In the genomic region with DNA sequence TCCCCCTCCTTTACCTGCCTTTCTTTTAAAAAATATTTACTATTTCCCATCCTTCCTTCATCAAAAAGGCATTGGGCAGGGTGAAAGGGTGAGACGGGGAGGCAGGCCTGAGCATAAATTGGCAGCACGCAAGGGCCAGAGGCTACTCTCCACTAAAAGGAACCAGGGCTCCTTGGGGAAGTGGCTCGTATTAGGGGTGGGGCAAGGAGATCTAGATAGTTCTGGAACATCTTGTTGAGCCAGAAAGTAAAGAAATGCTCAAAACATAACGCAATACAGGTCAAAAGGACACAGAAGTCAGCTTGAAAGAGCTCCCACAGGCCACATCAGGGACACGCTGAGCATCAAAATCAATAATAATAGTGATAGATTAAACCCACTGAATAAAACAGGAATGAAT, we compare ENCODE assay signal across 26 cellular contexts.
A peak's percentile ranks its signal among the peaks of the same experiment; 100 is the strongest.
DNase-seq lines count a peak whose midpoint lies in the region; ATAC-seq and TF ChIP-seq lines count a peak whose summit lies in the region.
"Had no signal": no experiment of that assay in that cellular context is flagged by ENCODE, and none has a peak within 500 bp of the region (broad histone marks: within the 10 kb centered on the region; RNA-seq: fewer than 3 reads in every experiment).

No MANE protein-coding gene starts in this region.

- H3K4me3 ChIP-seq in dorsolateral prefrontal cortex (no peak overlapping the region), right lobe of liver (no peak overlapping the region), osteoblast (ENCODE audit: insufficient read depth, low read length) (no peak overlapping the region)
- H3K4me3 ChIP-seq: A549, K562, MG63, PC-9 had no signal

- no peak for TF ChIP-seq POLR2A in right lobe of liver (IDR thresholded peaks at IDR 0.05)

- peak; percentile 11 for DNase-seq in CD1c-positive myeloid dendritic cell (ENCODE audit: extremely low spot score)
- no peak for DNase-seq in dorsolateral prefrontal cortex
- no peak for DNase-seq in right lobe of liver
- no peak for DNase-seq in substantia nigra (lab: John Stamatoyannopoulos, UW)
- DNase-seq in osteoblast (ENCODE audit: insufficient read length, low spot score, missing footprints) = no peak
- no peak for DNase-seq in RPMI8226
- no peak for DNase-seq in 8988T
- DNase-seq: BE2C; CD4-positive, alpha-beta T cell; COR-L47; DMS79; H7; MG63; NCI-H1048; NCI-H1417 treated with DMSO at 0.1 percent for 48 hours; NCI-H187 treated with DMSO at 0.1 percent for 48 hours; NCI-H2107; NCI-H2227 treated with DMSO at 0.1 percent for 48 hours; NCI-H510A treated with DMSO at 0.1 percent for 48 hours; NCI-H748 treated with DMSO at 0.1 percent for 48 hours; PC-9; SIG-M5 had no signal

- H3K79me2 ChIP-seq in osteoblast (ENCODE audit: insufficient read depth, low read length) = no peaks in the 10 kb centered on the region

- no peak overlapping the region for H2AFZ ChIP-seq in osteoblast (ENCODE audit: low read length)
- H2AFZ ChIP-seq: PC-9 had no signal

- H3K36me3 ChIP-seq in right lobe of liver (no peaks in the 10 kb centered on the region), osteoblast (ENCODE audit: insufficient read depth, low read length) (no peaks in the 10 kb centered on the region)
- H3K36me3 ChIP-seq: BE2C, MG63 had no signal

- no peaks in the 10 kb centered on the region for H4K20me1 ChIP-seq in osteoblast (ENCODE audit: insufficient read depth, low read length)

- no peak overlapping the region for H3K4me2 ChIP-seq in osteoblast (ENCODE audit: insufficient read depth, low read length)
- H3K4me2 ChIP-seq: A549, PC-9 had no signal

- H3K4me1 ChIP-seq in right lobe of liver (no peaks in the 10 kb centered on the region), osteoblast (ENCODE audit: insufficient read depth, low read length) (no peaks in the 10 kb centered on the region)
- H3K4me1 ChIP-seq: BE2C had no signal

- intact Hi-C loops in dorsolateral prefrontal cortex (cut with DNase I) = no loop called here
- intact Hi-C loops in right lobe of liver (cut with DNase I) = no loop called here

- TF ChIP-seq CTCF in dorsolateral prefrontal cortex (IDR thresholded peaks at IDR 0.05 in 54 of 56, conservative IDR thresholded peaks at IDR 0.05 in 2 of 56; ENCODE audit: low read depth in 1 of 56, partially characterized antibody in 56 of 56) = no peak
- TF ChIP-seq CTCF in right lobe of liver (IDR thresholded peaks at IDR 0.05) = no peak
- TF ChIP-seq CTCF in osteoblast (IDR thresholded peaks at IDR 0.05; ENCODE audit: extremely low read depth, low read depth, low read length) = no peak

- WGBS in right lobe of liver (ENCODE audit: insufficient coverage, low coverage, low lambda C conversion rate, missing lambda C conversion rate) = 50% methylated on average over 5 of the region's 5 CpGs

- H3K27me3 ChIP-seq in dorsolateral prefrontal cortex = no peaks in the 10 kb centered on the region
- no peaks in the 10 kb centered on the region for H3K27me3 ChIP-seq in right lobe of liver
- no peaks in the 10 kb centered on the region for H3K27me3 ChIP-seq in osteoblast (ENCODE audit: insufficient read depth, low read length)
- H3K27me3 ChIP-seq: BE2C, MG63 had no signal

- H3K9me3 ChIP-seq in right lobe of liver (no peaks in the 10 kb centered on the region), osteoblast (ENCODE audit: low read depth, low read length) (no peaks in the 10 kb centered on the region)
- H3K9me3 ChIP-seq: A549, BE2C, MG63 had no signal

- peak overlapping the region in 54 of 59 donors; percentile 6 to 100 (median 91) for H3K27ac ChIP-seq in dorsolateral prefrontal cortex
- no peak overlapping the region for H3K27ac ChIP-seq in right lobe of liver
- H3K27ac ChIP-seq in substantia nigra (ENCODE audit: low read depth, low read length, poor library complexity, severe bottlenecking) = peak overlapping the region; percentile 62
- H3K27ac ChIP-seq in osteoblast (ENCODE audit: low read depth, low read length) = no peak overlapping the region
- H3K27ac ChIP-seq: A549, PC-9, RWPE1 had no signal

- ATAC-seq in right lobe of liver = peak; percentile 44 to 64 (median 60)
- ATAC-seq: A549, K562, SK-N-SH treated with all-trans-retinoic acid at 6 μM for 48 hours had no signal

Comparison
In these comparisons a context has a peak if more than half of its experiments do, and no peak if none do; other contexts are left out.
1. H3K27ac ChIP-seq: peak in dorsolateral prefrontal cortex (54 of 59) and substantia nigra (single experiment); none in right lobe of liver (0 of 3) and osteoblast (single experiment).